ENCODE assay signal across 8 cellular contexts in genomic region chrX:155612312-155613224, GRCh38. TPM values are rescaled to one million over a fixed set of nuclear protein-coding genes. Genes with fewer than 3 reads are reported as not detected.
DNase-seq lines count a peak whose midpoint lies in the region; ATAC-seq, FAIRE-seq and TF ChIP-seq lines count a peak whose summit lies in the region.

TSS of gene SPRY3 (plus strand) at chrX:155612586.
TSS of gene TMLHE (minus strand) at chrX:155612952. CDS start at chrX:155545276, 67,676 bp downstream.

- H3K36me3 Mint-ChIP-seq in central memory CD8-positive, alpha-beta T cell (ENCODE audit: insufficient read depth): peaks cover 2% of the 10 kb centered on the region

- no peaks in the 10 kb centered on the region for H3K36me3 ChIP-seq in kidney (ENCODE audit: control insufficient read depth in 1 of 2, insufficient read depth in 2 of 2, low read length in 2 of 2)

- H3K9me3 ChIP-seq in kidney (ENCODE audit: control insufficient read depth in 1 of 2, low read length in 2 of 2): no peaks in the 10 kb centered on the region

- H3K27ac Mint-ChIP-seq in central memory CD8-positive, alpha-beta T cell (ENCODE audit: low read depth): peak within 1 kb of the TSS; percentile 87

- ATAC-seq in HG03025 (IDR thresholded peaks at IDR 0.05; ENCODE audit: low FRiP score, unreplicated experiment): peak; percentile 82
- ATAC-seq in central memory CD8-positive, alpha-beta T cell (replicated peaks; ENCODE audit: extremely low read depth, poor library complexity, severe bottlenecking): peak; percentile 85

- no peak for FAIRE-seq in kidney (lab: Jason Lieb, UNC)

- TF ChIP-seq CTCF in kidney (IDR thresholded peaks at IDR 0.05; ENCODE audit: borderline replicate concordance, extremely low read depth, insufficient read depth): no peak

- DNase-seq in SKM-1 (lab: John Stamatoyannopoulos, UW; ENCODE audit: unreplicated experiment) (peak; percentile 3), SKM-1 treated with dmso at 0.1 percent for 144 hours (lab: John Stamatoyannopoulos, UW; ENCODE audit: unreplicated experiment) (no peak), NCI-H2171 treated with DMSO at 0.1 percent for 48 hours (lab: John Stamatoyannopoulos, UW) (peak; percentile 50), kidney (peak; percentile 88)
- peak; percentile 61 for DNase-seq in activated CD4-positive, CD25-positive, alpha-beta regulatory T cell treated with anti-CD3 and anti-CD28 coated beads, Interleukin-2, amount 50 U/mL, for 72 hours
- peak; percentile 16 to 22 for DNase-seq in central memory CD8-positive, alpha-beta T cell (ENCODE audit: low spot score in 2 of 2)
- DNase-seq in stimulated activated CD4-positive, alpha-beta T cell treated with anti-CD3 and anti-CD28 coated beads, Interleukin-12 subunit alpha, Interleukin-12 subunit beta, amount 100 ng/mL, for 24 hours (ENCODE audit: low read depth in 2 of 2): peak; percentile 24 to 54

- H3K4me1 Mint-ChIP-seq in central memory CD8-positive, alpha-beta T cell: peaks cover 19% of the 10 kb centered on the region

- H3K4me3 Mint-ChIP-seq in central memory CD8-positive, alpha-beta T cell: peak within 1 kb of the TSS; percentile 90

- intact Hi-C loops in kidney (cut with DNase I): no loop called here

- H3K4me1 ChIP-seq in kidney (ENCODE audit: control insufficient read depth in 1 of 2, insufficient read depth in 1 of 2, low read depth in 1 of 2, low read length in 2 of 2): peaks cover 2 to 3% of the 10 kb centered on the region in 2 donors

- peak within 1 kb of the TSS; percentile 83 to 90 for H3K9ac ChIP-seq in kidney (ENCODE audit: low read length in 2 of 2)

- H3K4me3 ChIP-seq in kidney (ENCODE audit: low read length in 2 of 2): peak within 1 kb of the TSS; percentile 90 to 94

- no peaks in the 10 kb centered on the region for H3K9me3 Mint-ChIP-seq in central memory CD8-positive, alpha-beta T cell

- no peaks in the 10 kb centered on the region for H3K27me3 Mint-ChIP-seq in central memory CD8-positive, alpha-beta T cell

- H3K27ac ChIP-seq in kidney (ENCODE audit: low read depth in 2 of 2, low read length in 2 of 2): peak within 1 kb of the TSS; percentile 94 to 96

RNA-seq across cellular contexts. Expression of gene SPRY3, which starts in this region (rescaled TPM):
- total RNA-seq in kidney: 1.8 TPM
- 0.19 TPM for polyA plus RNA-seq in kidney (ENCODE audit: insufficient read depth, low read depth, low replicate concordance)

RNA-seq across cellular contexts. Expression of gene TMLHE, which starts in this region (rescaled TPM):
- total RNA-seq in kidney: 27.0 TPM
- 12.5 TPM for polyA plus RNA-seq in kidney (ENCODE audit: insufficient read depth, low read depth, low replicate concordance)
